Comparison of ENCODE assay signal across 8 cellular contexts in the genomic region with DNA sequence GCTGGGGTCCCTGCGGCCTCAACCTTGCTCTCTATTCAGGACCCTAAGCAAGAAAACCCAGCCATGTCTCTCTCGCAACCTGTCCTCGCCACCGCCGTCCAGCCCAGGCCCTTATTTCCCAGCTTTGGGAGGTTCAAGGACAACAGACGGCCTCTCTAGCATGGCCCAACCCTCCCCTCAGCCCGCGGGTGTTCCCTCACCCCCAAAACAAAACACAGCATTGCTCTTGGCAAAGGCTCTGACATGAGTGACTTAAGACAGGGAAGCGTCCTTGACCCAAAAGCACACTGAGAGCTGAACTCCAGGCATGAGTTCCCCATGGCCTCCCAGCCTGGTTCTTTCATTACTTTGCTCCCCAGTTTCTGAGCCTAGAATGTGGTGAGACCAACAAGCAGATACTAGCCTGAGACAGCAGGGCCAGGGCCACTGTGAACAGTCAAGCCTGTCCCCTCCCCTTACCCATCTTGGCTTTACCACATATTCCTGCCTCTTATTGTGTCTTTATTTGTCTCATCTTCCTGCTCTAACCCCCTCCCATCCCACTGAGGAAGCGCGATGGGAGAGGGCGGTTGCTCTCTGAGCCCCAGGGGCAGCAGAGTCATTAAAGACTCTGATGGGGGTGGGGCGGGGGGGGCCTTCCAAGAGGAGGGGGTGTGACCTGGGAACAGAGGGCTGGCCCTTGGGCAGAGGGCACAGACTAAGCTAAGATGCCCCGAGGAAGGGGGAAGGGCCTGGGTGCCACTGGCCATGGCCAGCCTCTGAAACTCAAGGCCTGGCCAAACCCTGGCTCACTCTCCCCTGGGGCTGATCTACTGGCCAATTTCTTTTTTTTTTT. TPM values are rescaled to one million over a fixed set of nuclear protein-coding genes. Genes with fewer than 3 reads are reported as not detected.
DNase-seq lines count a peak whose midpoint lies in the region; ATAC-seq and TF ChIP-seq lines count a peak whose summit lies in the region.

No MANE protein-coding gene starts in this region.

- peak overlapping the region; percentile 29 for H3K27ac ChIP-seq in adipose tissue (ENCODE audit: low read depth, low read length)
- H3K27ac ChIP-seq in lower lobe of right lung: peak overlapping the region; percentile 81
- peak overlapping the region; percentile 80 for H3K27ac ChIP-seq in upper lobe of right lung

- peak overlapping the region; percentile 91 for H3K27ac Mint-ChIP-seq in activated naive CD4-positive, alpha-beta T cell treated with anti-CD3 and anti-CD28 coated beads for 36 hours

- H3K36me3 ChIP-seq in lower lobe of right lung (peaks cover under 1% of the 10 kb centered on the region), upper lobe of right lung (no peaks in the 10 kb centered on the region)

- no peaks in the 10 kb centered on the region for H3K27me3 Mint-ChIP-seq in activated naive CD4-positive, alpha-beta T cell treated with anti-CD3 and anti-CD28 coated beads for 36 hours (ENCODE audit: low read depth)

- H3K9me3 ChIP-seq in lower lobe of right lung: no peaks in the 10 kb centered on the region
- no peaks in the 10 kb centered on the region for H3K9me3 ChIP-seq in upper lobe of right lung

- ATAC-seq in lower lobe of right lung: peak in 1 of 2 donors; percentile 10
- peak; percentile 1 for ATAC-seq in upper lobe of right lung
- ATAC-seq in HG03378 (IDR thresholded peaks at IDR 0.05; ENCODE audit: unreplicated experiment): no peak

- H3K9me3 Mint-ChIP-seq in activated naive CD4-positive, alpha-beta T cell treated with anti-CD3 and anti-CD28 coated beads for 36 hours: no peaks in the 10 kb centered on the region

- WGBS in adipose tissue, 3 donors: 33 to 41% (median 39%) methylated on average over 14 of the region's 14 CpGs

- intact Hi-C loops in activated naive CD4-positive, alpha-beta T cell treated with anti-CD3 and anti-CD28 coated beads for 36 hours (cut with micrococcal nuclease): loop anchor here (1.0 to 5.0 kb wide), 4 partner anchors 9 to 1552 kb away; partner anchors contain the start of gene MAPK7
- intact Hi-C loops in lower lobe of right lung (cut with DNase I): no loop called here
- intact Hi-C loops in upper lobe of right lung (cut with DNase I): no loop called here

- H3K27me3 ChIP-seq in lower lobe of right lung (ENCODE audit: low read depth) (no peaks in the 10 kb centered on the region), upper lobe of right lung (no peaks in the 10 kb centered on the region)

- H3K4me3 Mint-ChIP-seq in activated naive CD4-positive, alpha-beta T cell treated with anti-CD3 and anti-CD28 coated beads for 36 hours: peak overlapping the region; percentile 28

- H3K4me1 Mint-ChIP-seq in activated naive CD4-positive, alpha-beta T cell treated with anti-CD3 and anti-CD28 coated beads for 36 hours (ENCODE audit: low read depth): peaks cover 90% of the 10 kb centered on the region

- H3K4me1 ChIP-seq in lower lobe of right lung (peaks cover 69% of the 10 kb centered on the region), upper lobe of right lung (peaks cover 58% of the 10 kb centered on the region)

- no peak overlapping the region for H3K4me3 ChIP-seq in lower lobe of right lung
- H3K4me3 ChIP-seq in upper lobe of right lung: no peak overlapping the region

- CTCF ChIA-PET in activated naive CD4-positive, alpha-beta T cell treated with anti-CD3 and anti-CD28 coated beads for 36 hours (lab: Charles Lee): interaction anchor here (0.5 to 1.9 kb wide), 3 partner anchors 11 to 62 kb away, joined by 3 to 4 read pairs (median 3); partner anchors contain the start of gene SREBF1

- no peak for TF ChIP-seq CTCF in lower lobe of right lung (IDR thresholded peaks at IDR 0.05)
- no peak for TF ChIP-seq CTCF in upper lobe of right lung (IDR thresholded peaks at IDR 0.05)

- DNase-seq in activated naive CD4-positive, alpha-beta T cell treated with anti-CD3 and anti-CD28 coated beads for 36 hours: peak; percentile 36
- no peak for DNase-seq in activated naive CD4-positive, alpha-beta T cell (lab: John Stamatoyannopoulos, UW)
- DNase-seq in lower lobe of right lung (no peak), upper lobe of right lung (no peak), NCI-H1048 (lab: John Stamatoyannopoulos, UW) (no peak), activated gamma-delta T cell treated with Interleukin-2 at 50 U/mL for 16 hours (no peak)

- H3K36me3 Mint-ChIP-seq in activated naive CD4-positive, alpha-beta T cell treated with anti-CD3 and anti-CD28 coated beads for 36 hours (ENCODE audit: low read depth): peaks cover 15% of the 10 kb centered on the region

RNA-seq across cellular contexts. Expression of gene SREBF1, which starts 11.8 kb away (rescaled TPM):
- total RNA-seq in activated naive CD4-positive, alpha-beta T cell treated with anti-CD3 and anti-CD28 coated beads for 36 hours: 10 to 100 TPM; 79.3 to 84.9 TPM
- polyA plus RNA-seq in adipose tissue: 100 to 1,000 TPM in 2 of 3 donors, 10 to 100 TPM in 1; 81.5 to 282 (median 109) TPM
- 77.2 TPM for total RNA-seq in lower lobe of right lung
- 80.8 TPM for total RNA-seq in upper lobe of right lung

Comparison
In these comparisons a context has a peak if more than half of its experiments do, and no peak if none do; other contexts are left out.
1. H3K27ac ChIP-seq: peak in every context shown above with its lines; median percentile 81 in lower lobe of right lung; 80 in upper lobe of right lung; 29 in adipose tissue.